18 cellular contexts compared by ENCODE assay signal in the genomic region with DNA sequence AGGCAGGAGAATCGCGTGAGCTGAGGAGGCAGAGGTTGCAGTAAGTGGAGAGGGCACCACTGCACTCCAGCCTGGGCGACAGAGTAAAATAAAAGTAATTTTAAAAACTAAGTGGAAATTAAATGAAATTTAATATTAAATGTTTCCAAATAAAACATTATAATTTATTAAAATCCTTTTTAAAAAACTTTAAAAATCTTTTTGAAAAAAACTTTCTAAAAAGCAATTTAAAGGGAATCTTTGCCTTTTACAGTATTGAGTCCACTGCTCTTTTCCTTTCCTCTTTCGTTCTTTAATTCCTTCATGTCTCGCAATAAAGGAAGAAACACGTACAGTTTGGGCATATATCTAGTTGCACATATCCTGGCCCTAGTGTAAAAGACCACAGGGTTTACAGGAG.
DNase-seq lines count a peak whose midpoint lies in the region; ATAC-seq and TF ChIP-seq lines count a peak whose summit lies in the region.
"Had no signal": no experiment of that assay in that cellular context is flagged by ENCODE, and none has a peak within 500 bp of the region (broad histone marks: within the 10 kb centered on the region; RNA-seq: fewer than 3 reads in every experiment).

No MANE protein-coding gene starts in this region.

- POLR2A ChIA-PET in activated CD4-positive, alpha-beta T cell treated with anti-CD3 and anti-CD28 coated beads for 36 hours (lab: Charles Lee), result no interaction called here

- H3K27me3 ChIP-seq in upper lobe of right lung, result peaks cover 12% of the 10 kb centered on the region

- DNase-seq in stimulated activated naive CD8-positive, alpha-beta T cell treated with anti-CD3 and anti-CD28 coated beads, Interleukin-15, amount 100 ng/mL, for 72 hours, result no peak
- no peak for DNase-seq in stimulated activated naive CD8-positive, alpha-beta T cell treated with anti-CD3 and anti-CD28 coated beads, Interleukin-15, Interleukin-2, amounts not matched to agents 100 U/mL and 50 U/mL, for 24 hours
- DNase-seq in coronary artery (ENCODE audit: low spot score) (no peak), osteocyte (ENCODE audit: extremely low spot score, unreplicated experiment) (no peak), upper lobe of right lung (no peak), activated gamma-delta T cell treated with Interleukin-2 at 50 U/mL for 16 hours (no peak)
- DNase-seq in activated CD4-positive, alpha-beta T cell treated with anti-CD3 and anti-CD28 coated beads for 36 hours, result no peak
- DNase-seq in activated naive CD4-positive, alpha-beta T cell treated with anti-CD3 and anti-CD28 coated beads for 36 hours, result no peak
- DNase-seq: NCI-H187 treated with DMSO at 0.1 percent for 48 hours had no signal

- no peak for ATAC-seq in stimulated activated naive CD8-positive, alpha-beta T cell treated with anti-CD3 and anti-CD28 coated beads, Interleukin-15, amount 100 ng/mL, for 72 hours
- no peak for ATAC-seq in stimulated activated naive CD8-positive, alpha-beta T cell treated with anti-CD3 and anti-CD28 coated beads, Interleukin-15, Interleukin-2, amounts not matched to agents 100 U/mL and 50 U/mL, for 24 hours
- no peak for ATAC-seq in upper lobe of right lung
- ATAC-seq in activated CD4-positive, alpha-beta T cell treated with anti-CD3 and anti-CD28 coated beads for 36 hours, result no peak

- H3K4me1 Mint-ChIP-seq in stimulated activated naive CD8-positive, alpha-beta T cell treated with anti-CD3 and anti-CD28 coated beads, Interleukin-15, amount 100 ng/mL, for 72 hours, result peaks cover 6% of the 10 kb centered on the region
- H3K4me1 Mint-ChIP-seq in osteocyte (ENCODE audit: unreplicated experiment), result peaks cover 4% of the 10 kb centered on the region
- peaks cover 2% of the 10 kb centered on the region for H3K4me1 Mint-ChIP-seq in activated CD4-positive, alpha-beta T cell treated with anti-CD3 and anti-CD28 coated beads for 36 hours
- no peaks in the 10 kb centered on the region for H3K4me1 Mint-ChIP-seq in activated naive CD4-positive, alpha-beta T cell treated with anti-CD3 and anti-CD28 coated beads for 36 hours (ENCODE audit: low read depth)
- H3K4me1 Mint-ChIP-seq: stimulated activated naive B cell treated with anti-CD40 and anti-IgM and Interleukin-4, amounts not matched to agents 10 μg/mL and 1 μg/mL and 100 μg/mL, for 72 hours had no signal

- no peaks in the 10 kb centered on the region for H3K36me3 ChIP-seq in upper lobe of right lung

- no peak overlapping the region for H3K27ac Mint-ChIP-seq in stimulated activated naive CD8-positive, alpha-beta T cell treated with anti-CD3 and anti-CD28 coated beads, Interleukin-15, amount 100 ng/mL, for 72 hours
- no peak overlapping the region for H3K27ac Mint-ChIP-seq in osteocyte (ENCODE audit: unreplicated experiment)
- H3K27ac Mint-ChIP-seq in activated CD4-positive, alpha-beta T cell treated with anti-CD3 and anti-CD28 coated beads for 36 hours, result no peak overlapping the region
- no peak overlapping the region for H3K27ac Mint-ChIP-seq in activated naive CD4-positive, alpha-beta T cell treated with anti-CD3 and anti-CD28 coated beads for 36 hours
- H3K27ac Mint-ChIP-seq: activated CD4-positive, alpha-beta memory T cell treated with anti-CD3 and anti-CD28 coated beads for 36 hours; activated naive CD8-positive, alpha-beta T cell; activated T-cell treated with anti-CD3 and anti-CD28 coated beads, Interleukin-2, amount 50 U/mL, for 24 hours; CD8-positive, alpha-beta memory T cell; IgD-negative memory B cell; nephron progenitor cell; stimulated activated naive B cell treated with anti-CD40 and anti-IgM and Interleukin-4, amounts not matched to agents 10 μg/mL and 1 μg/mL and 100 μg/mL, for 72 hours had no signal

- H3K27ac ChIP-seq in coronary artery (no peak overlapping the region), upper lobe of right lung (no peak overlapping the region)
- H3K27ac ChIP-seq: HL-60, VCaP had no signal

- no peaks in the 10 kb centered on the region for H3K9me3 Mint-ChIP-seq in stimulated activated naive CD8-positive, alpha-beta T cell treated with anti-CD3 and anti-CD28 coated beads, Interleukin-15, amount 100 ng/mL, for 72 hours
- no peaks in the 10 kb centered on the region for H3K9me3 Mint-ChIP-seq in osteocyte (ENCODE audit: unreplicated experiment)
- H3K9me3 Mint-ChIP-seq in activated CD4-positive, alpha-beta T cell treated with anti-CD3 and anti-CD28 coated beads for 36 hours (ENCODE audit: low read depth), result no peaks in the 10 kb centered on the region
- no peaks in the 10 kb centered on the region for H3K9me3 Mint-ChIP-seq in activated naive CD4-positive, alpha-beta T cell treated with anti-CD3 and anti-CD28 coated beads for 36 hours
- H3K9me3 Mint-ChIP-seq: activated CD4-positive, alpha-beta memory T cell treated with anti-CD3 and anti-CD28 coated beads for 36 hours; activated T-cell treated with anti-CD3 and anti-CD28 coated beads, Interleukin-2, amount 50 U/mL, for 24 hours; stimulated activated naive B cell treated with anti-CD40 and anti-IgM and Interleukin-4, amounts not matched to agents 10 μg/mL and 1 μg/mL and 100 μg/mL, for 72 hours had no signal

- peaks cover 10% of the 10 kb centered on the region for H3K4me1 ChIP-seq in upper lobe of right lung

- H3K4me3 Mint-ChIP-seq in stimulated activated naive CD8-positive, alpha-beta T cell treated with anti-CD3 and anti-CD28 coated beads, Interleukin-15, amount 100 ng/mL, for 72 hours, result peak overlapping the region; percentile 19 to 46
- H3K4me3 Mint-ChIP-seq in osteocyte (ENCODE audit: unreplicated experiment), result peak overlapping the region; percentile 36
- no peak overlapping the region for H3K4me3 Mint-ChIP-seq in activated CD4-positive, alpha-beta T cell treated with anti-CD3 and anti-CD28 coated beads for 36 hours
- H3K4me3 Mint-ChIP-seq in activated naive CD4-positive, alpha-beta T cell treated with anti-CD3 and anti-CD28 coated beads for 36 hours, result no peak overlapping the region
- H3K4me3 Mint-ChIP-seq: activated naive CD8-positive, alpha-beta T cell; activated T-cell treated with anti-CD3 and anti-CD28 coated beads, Interleukin-2, amount 50 U/mL, for 24 hours; nephron progenitor cell; stimulated activated naive B cell treated with anti-CD40 and anti-IgM and Interleukin-4, amounts not matched to agents 10 μg/mL and 1 μg/mL and 100 μg/mL, for 72 hours had no signal

- H3K36me3 Mint-ChIP-seq in osteocyte (ENCODE audit: unreplicated experiment), result no peaks in the 10 kb centered on the region
- no peaks in the 10 kb centered on the region for H3K36me3 Mint-ChIP-seq in activated CD4-positive, alpha-beta T cell treated with anti-CD3 and anti-CD28 coated beads for 36 hours (ENCODE audit: low read depth)
- no peaks in the 10 kb centered on the region for H3K36me3 Mint-ChIP-seq in activated naive CD4-positive, alpha-beta T cell treated with anti-CD3 and anti-CD28 coated beads for 36 hours (ENCODE audit: low read depth)
- H3K36me3 Mint-ChIP-seq: activated CD4-positive, alpha-beta memory T cell treated with anti-CD3 and anti-CD28 coated beads for 36 hours; activated naive CD8-positive, alpha-beta T cell; stimulated activated naive B cell treated with anti-CD40 and anti-IgM and Interleukin-4, amounts not matched to agents 10 μg/mL and 1 μg/mL and 100 μg/mL, for 72 hours had no signal

- CTCF ChIA-PET in activated CD4-positive, alpha-beta T cell treated with anti-CD3 and anti-CD28 coated beads for 36 hours (lab: Charles Lee), result interaction anchor here (0.6 to 1.6 kb wide), 3 partner anchors 14 to 170 kb away, joined by 3 to 6 read pairs (median 3); no protein-coding TSS in a partner anchor
- CTCF ChIA-PET in activated naive CD4-positive, alpha-beta T cell treated with anti-CD3 and anti-CD28 coated beads for 36 hours (lab: Charles Lee), result interaction anchor here (0.6 to 3.6 kb wide), 4 partner anchors 9 to 293 kb away, joined by 4 to 28 read pairs (median 6); no protein-coding TSS in a partner anchor

- no peaks in the 10 kb centered on the region for H3K9me3 ChIP-seq in upper lobe of right lung

- no peak for TF ChIP-seq CTCF in coronary artery (IDR thresholded peaks at IDR 0.05)
- no peak for TF ChIP-seq CTCF in osteocyte (IDR thresholded peaks at IDR 0.05)
- no peak for TF ChIP-seq CTCF in upper lobe of right lung (IDR thresholded peaks at IDR 0.05)

- peak overlapping the region; percentile 29 for H3K4me3 ChIP-seq in coronary artery
- peak overlapping the region; percentile 16 for H3K4me3 ChIP-seq in upper lobe of right lung

- intact Hi-C loops in upper lobe of right lung (cut with DNase I), result no loop called here
- intact Hi-C loops in activated CD4-positive, alpha-beta T cell treated with anti-CD3 and anti-CD28 coated beads for 36 hours (cut with DNase I, micrococcal nuclease), result loop anchor here (1.0 kb wide), 1 partner anchor 150 kb away; no protein-coding TSS in a partner anchor
- intact Hi-C loops in activated naive CD4-positive, alpha-beta T cell treated with anti-CD3 and anti-CD28 coated beads for 36 hours (cut with micrococcal nuclease), result loop anchor here (1.0 to 5.0 kb wide), 3 partner anchors 150 to 376 kb away; no protein-coding TSS in a partner anchor

- H3K27me3 Mint-ChIP-seq in stimulated activated naive CD8-positive, alpha-beta T cell treated with anti-CD3 and anti-CD28 coated beads, Interleukin-15, amount 100 ng/mL, for 72 hours, result peaks cover 36% of the 10 kb centered on the region
- H3K27me3 Mint-ChIP-seq in osteocyte (ENCODE audit: unreplicated experiment), result peaks cover 42% of the 10 kb centered on the region
- H3K27me3 Mint-ChIP-seq in activated CD4-positive, alpha-beta T cell treated with anti-CD3 and anti-CD28 coated beads for 36 hours, result peaks cover 16% of the 10 kb centered on the region
- H3K27me3 Mint-ChIP-seq in activated naive CD4-positive, alpha-beta T cell treated with anti-CD3 and anti-CD28 coated beads for 36 hours (ENCODE audit: low read depth), result no peaks in the 10 kb centered on the region

Comparison
In these comparisons a context has a peak if more than half of its experiments do, and no peak if none do; other contexts are left out.
1. H3K4me3 Mint-ChIP-seq: peak in stimulated activated naive CD8-positive, alpha-beta T cell treated with anti-CD3 and anti-CD28 coated beads, Interleukin-15, amount 100 ng/mL, for 72 hours (2 of 2) and osteocyte (single experiment); none in activated CD4-positive, alpha-beta T cell treated with anti-CD3 and anti-CD28 coated beads for 36 hours (single experiment) and activated naive CD4-positive, alpha-beta T cell treated with anti-CD3 and anti-CD28 coated beads for 36 hours (single experiment).